1 cellular context compared by ENCODE assay signal in the genomic region with DNA sequence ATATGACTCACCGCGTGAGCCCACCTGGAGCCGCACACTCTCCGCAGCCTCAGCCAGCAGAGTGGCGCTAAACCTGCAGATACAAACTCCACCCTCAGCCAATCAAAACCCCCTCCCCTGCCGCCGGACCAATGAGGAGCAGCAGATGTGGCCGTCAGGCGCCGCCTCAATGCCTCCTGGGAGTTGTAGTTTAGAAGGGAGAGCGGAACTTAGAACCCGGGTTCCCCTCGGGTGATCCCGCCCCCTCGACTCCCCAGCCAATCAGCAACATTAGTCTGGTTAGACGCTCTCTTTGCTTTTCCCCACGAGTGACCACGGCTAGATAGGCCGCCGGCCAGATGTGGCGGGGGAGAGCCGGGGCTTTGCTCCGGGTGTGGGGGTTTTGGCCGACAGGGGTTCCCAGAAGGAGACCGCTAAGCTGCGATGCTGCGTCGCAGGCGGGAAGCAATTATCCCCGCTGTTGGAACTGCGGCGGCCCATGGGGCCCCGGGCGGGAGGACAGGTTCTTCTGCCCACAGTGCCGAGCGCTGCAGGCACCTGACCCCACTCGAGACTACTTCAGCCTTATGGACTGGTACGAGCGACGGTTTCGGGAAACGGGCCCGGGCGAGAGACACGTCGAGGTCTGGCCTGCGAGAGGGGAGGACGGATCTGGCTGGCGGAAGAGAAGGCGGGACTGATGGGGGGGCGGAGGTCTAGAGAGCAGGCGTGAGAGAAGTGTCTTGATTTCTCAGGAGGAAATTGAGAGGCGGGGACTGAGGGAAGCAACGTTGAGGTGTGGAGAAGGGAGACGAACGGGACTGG.
TF ChIP-seq lines count a peak whose summit lies in the region.

A gene (minus strand): TSS at position 63 of the 804 bp plus-strand sequence. CDS start 7,099 bp downstream, outside the sequence.
A gene with protein sequence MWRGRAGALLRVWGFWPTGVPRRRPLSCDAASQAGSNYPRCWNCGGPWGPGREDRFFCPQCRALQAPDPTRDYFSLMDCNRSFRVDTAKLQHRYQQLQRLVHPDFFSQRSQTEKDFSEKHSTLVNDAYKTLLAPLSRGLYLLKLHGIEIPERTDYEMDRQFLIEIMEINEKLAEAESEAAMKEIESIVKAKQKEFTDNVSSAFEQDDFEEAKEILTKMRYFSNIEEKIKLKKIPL (plus strand): TSS at position 282 of the 804 bp plus-strand sequence. CDS start 57 bp downstream, at position 339.

TF ChIP-seq in HepG2, 621 proteins besides CTCF, POLR2A, EP300 and RAD21 (continued from another document and continues in another):
- TF ChIP-seq, protein P1, sequence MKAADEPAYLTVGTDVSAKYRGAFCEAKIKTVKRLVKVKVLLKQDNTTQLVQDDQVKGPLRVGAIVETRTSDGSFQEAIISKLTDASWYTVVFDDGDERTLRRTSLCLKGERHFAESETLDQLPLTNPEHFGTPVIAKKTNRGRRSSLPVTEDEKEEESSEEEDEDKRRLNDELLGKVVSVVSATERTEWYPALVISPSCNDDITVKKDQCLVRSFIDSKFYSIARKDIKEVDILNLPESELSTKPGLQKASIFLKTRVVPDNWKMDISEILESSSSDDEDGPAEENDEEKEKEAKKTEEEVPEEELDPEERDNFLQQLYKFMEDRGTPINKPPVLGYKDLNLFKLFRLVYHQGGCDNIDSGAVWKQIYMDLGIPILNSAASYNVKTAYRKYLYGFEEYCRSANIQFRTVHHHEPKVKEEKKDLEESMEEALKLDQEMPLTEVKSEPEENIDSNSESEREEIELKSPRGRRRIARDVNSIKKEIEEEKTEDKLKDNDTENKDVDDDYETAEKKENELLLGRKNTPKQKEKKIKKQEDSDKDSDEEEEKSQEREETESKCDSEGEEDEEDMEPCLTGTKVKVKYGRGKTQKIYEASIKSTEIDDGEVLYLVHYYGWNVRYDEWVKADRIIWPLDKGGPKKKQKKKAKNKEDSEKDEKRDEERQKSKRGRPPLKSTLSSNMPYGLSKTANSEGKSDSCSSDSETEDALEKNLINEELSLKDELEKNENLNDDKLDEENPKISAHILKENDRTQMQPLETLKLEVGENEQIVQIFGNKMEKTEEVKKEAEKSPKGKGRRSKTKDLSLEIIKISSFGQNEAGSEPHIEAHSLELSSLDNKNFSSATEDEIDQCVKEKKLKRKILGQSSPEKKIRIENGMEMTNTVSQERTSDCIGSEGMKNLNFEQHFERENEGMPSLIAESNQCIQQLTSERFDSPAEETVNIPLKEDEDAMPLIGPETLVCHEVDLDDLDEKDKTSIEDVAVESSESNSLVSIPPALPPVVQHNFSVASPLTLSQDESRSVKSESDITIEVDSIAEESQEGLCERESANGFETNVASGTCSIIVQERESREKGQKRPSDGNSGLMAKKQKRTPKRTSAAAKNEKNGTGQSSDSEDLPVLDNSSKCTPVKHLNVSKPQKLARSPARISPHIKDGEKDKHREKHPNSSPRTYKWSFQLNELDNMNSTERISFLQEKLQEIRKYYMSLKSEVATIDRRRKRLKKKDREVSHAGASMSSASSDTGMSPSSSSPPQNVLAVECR (CRISPR knock-in tag; IDR thresholded peaks at IDR 0.05; ENCODE audit: borderline replicate concordance), result peak; percentile 83
- TF ChIP-seq CHD4 (IDR thresholded peaks at IDR 0.05; ENCODE audit: borderline replicate concordance, low read length) (no peak), ZBTB3 (CRISPR knock-in tag; IDR thresholded peaks at IDR 0.05; ENCODE audit: borderline replicate concordance, low read depth) (no peak), ZSCAN30 (CRISPR knock-in tag; IDR thresholded peaks at IDR 0.05) (no peak), CCDC6 (CRISPR knock-in tag; IDR thresholded peaks at IDR 0.05) (no peak; the same call in 1 of the 2 replicates), FOXJ3 (CRISPR knock-in tag; IDR thresholded peaks at IDR 0.05; ENCODE audit: borderline replicate concordance) (no peak), HCFC1 (IDR thresholded peaks at IDR 0.05; ENCODE audit: low read depth, low read length) (peak; percentile 90), PLRG1 (conservative IDR thresholded peaks at IDR 0.05) (no peak), ZNF850 (CRISPR knock-in tag; conservative IDR thresholded peaks at IDR 0.05) (no peak), ZBTB20 (CRISPR knock-in tag; IDR thresholded peaks at IDR 0.05; ENCODE audit: borderline replicate concordance, low read depth) (no peak), ZNF562 (CRISPR knock-in tag; IDR thresholded peaks at IDR 0.05; ENCODE audit: borderline replicate concordance) (no peak), ZNF839 (CRISPR knock-in tag; IDR thresholded peaks at IDR 0.05; ENCODE audit: borderline replicate concordance) (0 out of 2 replicates have a peak, but pooled peaks have one; percentile 25), SMARCC2 (IDR thresholded peaks at IDR 0.05) (no peak), ZNF337 (CRISPR knock-in tag; IDR thresholded peaks at IDR 0.05; ENCODE audit: borderline replicate concordance, low read depth) (no peak), PAX8 (CRISPR knock-in tag; IDR thresholded peaks at IDR 0.05; ENCODE audit: borderline replicate concordance) (no peak), MAFF (IDR thresholded peaks at IDR 0.05; ENCODE audit: low read depth, low read length) (no peak), ZNF788 (CRISPR knock-in tag; IDR thresholded peaks at IDR 0.05; ENCODE audit: borderline replicate concordance) (no peak), ZNF558 (CRISPR knock-in tag; IDR thresholded peaks at IDR 0.05; ENCODE audit: borderline replicate concordance) (no peak; the same call in 1 of the 2 replicates), TCF12 (IDR thresholded peaks at IDR 0.05) (no peak), TCF12 (CRISPR knock-in tag; IDR thresholded peaks at IDR 0.05) (no peak), SOX6 (IDR thresholded peaks at IDR 0.05) (no peak), SOX6 (CRISPR knock-in tag; IDR thresholded peaks at IDR 0.05) (peak; percentile 19; the same call in 1 of the 2 replicates), ETV6 (CRISPR knock-in tag; conservative IDR thresholded peaks at IDR 0.05) (peak; percentile 39; the same call in 1 of the 2 replicates), RFX5 (IDR thresholded peaks at IDR 0.05; ENCODE audit: low read depth, low read length) (peak; percentile 6; the same call in 1 of the 2 replicates), GFI1 (CRISPR knock-in tag; IDR thresholded peaks at IDR 0.05; ENCODE audit: borderline replicate concordance) (peak; percentile 90), TMF1 (CRISPR knock-in tag; IDR thresholded peaks at IDR 0.05; ENCODE audit: low read depth) (peak; percentile 76; the same call in 1 of the 2 replicates), POLR2AphosphoS5 (IDR thresholded peaks at IDR 0.05; ENCODE audit: low read depth, low read length) (peak; percentile 78)
- TF ChIP-seq, protein P2, sequence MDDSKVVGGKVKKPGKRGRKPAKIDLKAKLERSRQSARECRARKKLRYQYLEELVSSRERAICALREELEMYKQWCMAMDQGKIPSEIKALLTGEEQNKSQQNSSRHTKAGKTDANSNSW (CRISPR knock-in tag; IDR thresholded peaks at IDR 0.05; ENCODE audit: borderline replicate concordance), result 0 out of 2 replicates have a peak, but pooled peaks have one; percentile 30
- TF ChIP-seq, protein P3, sequence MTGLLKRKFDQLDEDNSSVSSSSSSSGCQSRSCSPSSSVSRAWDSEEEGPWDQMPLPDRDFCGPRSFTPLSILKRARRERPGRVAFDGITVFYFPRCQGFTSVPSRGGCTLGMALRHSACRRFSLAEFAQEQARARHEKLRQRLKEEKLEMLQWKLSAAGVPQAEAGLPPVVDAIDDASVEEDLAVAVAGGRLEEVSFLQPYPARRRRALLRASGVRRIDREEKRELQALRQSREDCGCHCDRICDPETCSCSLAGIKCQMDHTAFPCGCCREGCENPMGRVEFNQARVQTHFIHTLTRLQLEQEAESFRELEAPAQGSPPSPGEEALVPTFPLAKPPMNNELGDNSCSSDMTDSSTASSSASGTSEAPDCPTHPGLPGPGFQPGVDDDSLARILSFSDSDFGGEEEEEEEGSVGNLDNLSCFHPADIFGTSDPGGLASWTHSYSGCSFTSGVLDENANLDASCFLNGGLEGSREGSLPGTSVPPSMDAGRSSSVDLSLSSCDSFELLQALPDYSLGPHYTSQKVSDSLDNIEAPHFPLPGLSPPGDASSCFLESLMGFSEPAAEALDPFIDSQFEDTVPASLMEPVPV (CRISPR knock-in tag; IDR thresholded peaks at IDR 0.05), result peak; percentile 61; the same call in 1 of the 2 replicates
- TF ChIP-seq, protein P4, sequence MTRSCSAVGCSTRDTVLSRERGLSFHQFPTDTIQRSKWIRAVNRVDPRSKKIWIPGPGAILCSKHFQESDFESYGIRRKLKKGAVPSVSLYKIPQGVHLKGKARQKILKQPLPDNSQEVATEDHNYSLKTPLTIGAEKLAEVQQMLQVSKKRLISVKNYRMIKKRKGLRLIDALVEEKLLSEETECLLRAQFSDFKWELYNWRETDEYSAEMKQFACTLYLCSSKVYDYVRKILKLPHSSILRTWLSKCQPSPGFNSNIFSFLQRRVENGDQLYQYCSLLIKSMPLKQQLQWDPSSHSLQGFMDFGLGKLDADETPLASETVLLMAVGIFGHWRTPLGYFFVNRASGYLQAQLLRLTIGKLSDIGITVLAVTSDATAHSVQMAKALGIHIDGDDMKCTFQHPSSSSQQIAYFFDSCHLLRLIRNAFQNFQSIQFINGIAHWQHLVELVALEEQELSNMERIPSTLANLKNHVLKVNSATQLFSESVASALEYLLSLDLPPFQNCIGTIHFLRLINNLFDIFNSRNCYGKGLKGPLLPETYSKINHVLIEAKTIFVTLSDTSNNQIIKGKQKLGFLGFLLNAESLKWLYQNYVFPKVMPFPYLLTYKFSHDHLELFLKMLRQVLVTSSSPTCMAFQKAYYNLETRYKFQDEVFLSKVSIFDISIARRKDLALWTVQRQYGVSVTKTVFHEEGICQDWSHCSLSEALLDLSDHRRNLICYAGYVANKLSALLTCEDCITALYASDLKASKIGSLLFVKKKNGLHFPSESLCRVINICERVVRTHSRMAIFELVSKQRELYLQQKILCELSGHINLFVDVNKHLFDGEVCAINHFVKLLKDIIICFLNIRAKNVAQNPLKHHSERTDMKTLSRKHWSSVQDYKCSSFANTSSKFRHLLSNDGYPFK (CRISPR knock-in tag; IDR thresholded peaks at IDR 0.05; ENCODE audit: borderline replicate concordance), result peak; percentile 91; the same call in 1 of the 2 replicates
- TF ChIP-seq, protein P5, sequence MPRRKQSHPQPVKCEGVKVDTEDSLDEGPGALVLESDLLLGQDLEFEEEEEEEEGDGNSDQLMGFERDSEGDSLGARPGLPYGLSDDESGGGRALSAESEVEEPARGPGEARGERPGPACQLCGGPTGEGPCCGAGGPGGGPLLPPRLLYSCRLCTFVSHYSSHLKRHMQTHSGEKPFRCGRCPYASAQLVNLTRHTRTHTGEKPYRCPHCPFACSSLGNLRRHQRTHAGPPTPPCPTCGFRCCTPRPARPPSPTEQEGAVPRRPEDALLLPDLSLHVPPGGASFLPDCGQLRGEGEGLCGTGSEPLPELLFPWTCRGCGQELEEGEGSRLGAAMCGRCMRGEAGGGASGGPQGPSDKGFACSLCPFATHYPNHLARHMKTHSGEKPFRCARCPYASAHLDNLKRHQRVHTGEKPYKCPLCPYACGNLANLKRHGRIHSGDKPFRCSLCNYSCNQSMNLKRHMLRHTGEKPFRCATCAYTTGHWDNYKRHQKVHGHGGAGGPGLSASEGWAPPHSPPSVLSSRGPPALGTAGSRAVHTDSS (CRISPR knock-in tag; conservative IDR thresholded peaks at IDR 0.05), result no peak
- TF ChIP-seq, protein P6, sequence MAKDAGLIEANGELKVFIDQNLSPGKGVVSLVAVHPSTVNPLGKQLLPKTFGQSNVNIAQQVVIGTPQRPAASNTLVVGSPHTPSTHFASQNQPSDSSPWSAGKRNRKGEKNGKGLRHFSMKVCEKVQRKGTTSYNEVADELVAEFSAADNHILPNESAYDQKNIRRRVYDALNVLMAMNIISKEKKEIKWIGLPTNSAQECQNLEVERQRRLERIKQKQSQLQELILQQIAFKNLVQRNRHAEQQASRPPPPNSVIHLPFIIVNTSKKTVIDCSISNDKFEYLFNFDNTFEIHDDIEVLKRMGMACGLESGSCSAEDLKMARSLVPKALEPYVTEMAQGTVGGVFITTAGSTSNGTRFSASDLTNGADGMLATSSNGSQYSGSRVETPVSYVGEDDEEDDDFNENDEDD (CRISPR knock-in tag; IDR thresholded peaks at IDR 0.05; ENCODE audit: borderline replicate concordance), result peak; percentile 94
- TF ChIP-seq, protein P7, sequence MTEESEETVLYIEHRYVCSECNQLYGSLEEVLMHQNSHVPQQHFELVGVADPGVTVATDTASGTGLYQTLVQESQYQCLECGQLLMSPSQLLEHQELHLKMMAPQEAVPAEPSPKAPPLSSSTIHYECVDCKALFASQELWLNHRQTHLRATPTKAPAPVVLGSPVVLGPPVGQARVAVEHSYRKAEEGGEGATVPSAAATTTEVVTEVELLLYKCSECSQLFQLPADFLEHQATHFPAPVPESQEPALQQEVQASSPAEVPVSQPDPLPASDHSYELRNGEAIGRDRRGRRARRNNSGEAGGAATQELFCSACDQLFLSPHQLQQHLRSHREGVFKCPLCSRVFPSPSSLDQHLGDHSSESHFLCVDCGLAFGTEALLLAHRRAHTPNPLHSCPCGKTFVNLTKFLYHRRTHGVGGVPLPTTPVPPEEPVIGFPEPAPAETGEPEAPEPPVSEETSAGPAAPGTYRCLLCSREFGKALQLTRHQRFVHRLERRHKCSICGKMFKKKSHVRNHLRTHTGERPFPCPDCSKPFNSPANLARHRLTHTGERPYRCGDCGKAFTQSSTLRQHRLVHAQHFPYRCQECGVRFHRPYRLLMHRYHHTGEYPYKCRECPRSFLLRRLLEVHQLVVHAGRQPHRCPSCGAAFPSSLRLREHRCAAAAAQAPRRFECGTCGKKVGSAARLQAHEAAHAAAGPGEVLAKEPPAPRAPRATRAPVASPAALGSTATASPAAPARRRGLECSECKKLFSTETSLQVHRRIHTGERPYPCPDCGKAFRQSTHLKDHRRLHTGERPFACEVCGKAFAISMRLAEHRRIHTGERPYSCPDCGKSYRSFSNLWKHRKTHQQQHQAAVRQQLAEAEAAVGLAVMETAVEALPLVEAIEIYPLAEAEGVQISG (CRISPR knock-in tag; IDR thresholded peaks at IDR 0.05), result peak; percentile 80
- TF ChIP-seq, protein P8, sequence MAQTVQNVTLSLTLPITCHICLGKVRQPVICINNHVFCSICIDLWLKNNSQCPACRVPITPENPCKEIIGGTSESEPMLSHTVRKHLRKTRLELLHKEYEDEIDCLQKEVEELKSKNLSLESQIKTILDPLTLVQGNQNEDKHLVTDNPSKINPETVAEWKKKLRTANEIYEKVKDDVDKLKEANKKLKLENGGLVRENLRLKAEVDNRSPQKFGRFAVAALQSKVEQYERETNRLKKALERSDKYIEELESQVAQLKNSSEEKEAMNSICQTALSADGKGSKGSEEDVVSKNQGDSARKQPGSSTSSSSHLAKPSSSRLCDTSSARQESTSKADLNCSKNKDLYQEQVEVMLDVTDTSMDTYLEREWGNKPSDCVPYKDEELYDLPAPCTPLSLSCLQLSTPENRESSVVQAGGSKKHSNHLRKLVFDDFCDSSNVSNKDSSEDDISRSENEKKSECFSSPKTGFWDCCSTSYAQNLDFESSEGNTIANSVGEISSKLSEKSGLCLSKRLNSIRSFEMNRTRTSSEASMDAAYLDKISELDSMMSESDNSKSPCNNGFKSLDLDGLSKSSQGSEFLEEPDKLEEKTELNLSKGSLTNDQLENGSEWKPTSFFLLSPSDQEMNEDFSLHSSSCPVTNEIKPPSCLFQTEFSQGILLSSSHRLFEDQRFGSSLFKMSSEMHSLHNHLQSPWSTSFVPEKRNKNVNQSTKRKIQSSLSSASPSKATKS (CRISPR knock-in tag; IDR thresholded peaks at IDR 0.05), result no peak
